Comparison of ENCODE assay signal across 8 cellular contexts in genomic region chr22:20319745-20320658, GRCh38. TPM values are rescaled to one million over a fixed set of nuclear protein-coding genes. Genes with fewer than 3 reads are reported as not detected.
A peak's percentile ranks its signal among the peaks of the same experiment; 100 is the strongest.
DNase-seq lines count a peak whose midpoint lies in the region; ATAC-seq and TF ChIP-seq lines count a peak whose summit lies in the region.

TSS of gene DGCR6L (minus strand) at chr22:20320060. CDS start at chr22:20319988, 72 bp downstream.

- DNase-seq in ELF-1 (ENCODE audit: low read depth, low spot score): peak; percentile 89
- peak; percentile 81 for DNase-seq in GOT3 (lab: John Stamatoyannopoulos, UW)
- DNase-seq in MG63: peak; percentile 96
- peak; percentile 99 for DNase-seq in activated naive CD4-positive, alpha-beta T cell treated with anti-CD3 and anti-CD28 coated beads, Interleukin-2, amount 50 U/mL, for 16 hours
- peak; percentile 86 for DNase-seq in globus pallidus (ENCODE audit: low spot score)
- peak in 55 of 56 donors; percentile 31 to 97 (median 87) for DNase-seq in nucleus accumbens (lab: John Stamatoyannopoulos, UW)
- DNase-seq in substantia nigra (lab: John Stamatoyannopoulos, UW): peak; percentile 55 to 95 (median 88)

- H3K4me3 ChIP-seq in MG63: peak within 1 kb of the TSS; percentile 77

- H3K36me3 ChIP-seq in MG63: no peaks in the 10 kb centered on the region

- peak within 1 kb of the TSS; percentile 85 for H3K27ac ChIP-seq in substantia nigra (ENCODE audit: low read depth, low read length, poor library complexity, severe bottlenecking)

- H3K27me3 ChIP-seq in MG63: no peaks in the 10 kb centered on the region

- peak; percentile 78 for ATAC-seq in SK-N-SH treated with all-trans-retinoic acid at 6 μM for 48 hours

- no peaks in the 10 kb centered on the region for H3K9me3 ChIP-seq in MG63

TF ChIP-seq in SK-N-SH treated with all-trans-retinoic acid at 6 μM for 48 hours, 23 proteins besides CTCF, POLR2A, EP300 and RAD21:
- TF ChIP-seq ZC3H10 (CRISPR knock-in tag; IDR thresholded peaks at IDR 0.05) (no peak), CREB5 (CRISPR knock-in tag; IDR thresholded peaks at IDR 0.05; ENCODE audit: low read depth) (no peak)

RNA-seq across cellular contexts. Expression of gene DGCR6L, which starts in this region (rescaled TPM):
- total RNA-seq in MG63 (2014; rRNA removed; shearing (Covaris generic); ENCODE audit: low replicate concordance): 82.0 and 82.5 TPM in 2 replicates

Comparison
In these comparisons a context has a peak if more than half of its experiments do, and no peak if none do; other contexts are left out.
1. Peak in every context shown above with its lines: DNase-seq, ATAC-seq, H3K4me3 ChIP-seq and H3K27ac ChIP-seq.